In genomic region chr5:87004101-87004500, GRCh38 we compare ENCODE assay signal across 15 cellular contexts.
"Had no signal": no experiment of that assay in that cellular context is flagged by ENCODE, and none has a peak within 500 bp of the region (broad histone marks: within the 10 kb centered on the region; RNA-seq: fewer than 3 reads in every experiment).

No MANE protein-coding gene starts in this region.

- H3K4me1 Mint-ChIP-seq: activated T-helper 17 cell treated with anti-CD3 and anti-CD28 coated beads, Interleukin-2, amount 50 U/mL, for 72 hours; stimulated activated effector memory CD8-positive, alpha-beta T cell treated with anti-CD3 and anti-CD28 coated beads, Interleukin-12 subunit alpha, Interleukin-12 subunit beta, amount 100 ng/mL, for 72 hours had no signal

- H3K4me3 Mint-ChIP-seq: activated T-helper 17 cell treated with anti-CD3 and anti-CD28 coated beads, Interleukin-2, amount 50 U/mL, for 72 hours; natural killer cell treated with Interleukin-12 subunit alpha and Interleukin-12 subunit beta and Interleukin-15 and Interleukin-18, amount 100 ng/mL, for 72 hours; stimulated activated effector memory CD8-positive, alpha-beta T cell treated with anti-CD3 and anti-CD28 coated beads, Interleukin-12 subunit alpha, Interleukin-12 subunit beta, amount 100 ng/mL, for 72 hours; T-helper 2 cell treated with Interferon-gamma antibody and Interleukin-4, amounts not matched to agents 5 μg/mL and 100 μg/mL, for 36 hours had no signal

- ATAC-seq: activated T-helper 17 cell treated with anti-CD3 and anti-CD28 coated beads, Interleukin-2, amount 50 U/mL, for 72 hours; esophagus mucosa; natural killer cell treated with Interleukin-12 subunit alpha and Interleukin-12 subunit beta and Interleukin-15 and Interleukin-18, amount 100 ng/mL, for 72 hours; stimulated activated effector memory CD8-positive, alpha-beta T cell treated with anti-CD3 and anti-CD28 coated beads, Interleukin-12 subunit alpha, Interleukin-12 subunit beta, amount 100 ng/mL, for 72 hours had no signal

- H3K36me3 Mint-ChIP-seq: natural killer cell treated with Interleukin-12 subunit alpha and Interleukin-12 subunit beta and Interleukin-15 and Interleukin-18, amount 100 ng/mL, for 72 hours; stimulated activated effector memory CD8-positive, alpha-beta T cell treated with anti-CD3 and anti-CD28 coated beads, Interleukin-12 subunit alpha, Interleukin-12 subunit beta, amount 100 ng/mL, for 72 hours had no signal

- FAIRE-seq: colon, endometrium had no signal

- DNase-seq: activated CD4-positive, alpha-beta T cell treated with anti-CD3 and anti-CD28 coated beads, Interleukin-2, amount 50 U/mL, for 1 hour; activated naive CD4-positive, alpha-beta T cell treated with Interleukin-2 at 50 U/mL for 16 hours; activated T-cell treated with anti-CD3 and anti-CD28 coated beads for 4 hours; anterior cingulate cortex; kidney glomerular epithelial cell; retina; stimulated activated CD4-positive, alpha-beta T cell treated with anti-CD3 and anti-CD28 coated beads, Interleukin-12 subunit alpha, Interleukin-12 subunit beta, amount 100 ng/mL, for 4 hours; stimulated activated CD4-positive, alpha-beta T cell treated with anti-CD3 and anti-CD28 coated beads, Interleukin-2, amount 100 ng/mL, for 24 hours had no signal

- H3K27ac Mint-ChIP-seq: activated T-helper 17 cell treated with anti-CD3 and anti-CD28 coated beads, Interleukin-2, amount 50 U/mL, for 72 hours; natural killer cell treated with Interleukin-12 subunit alpha and Interleukin-12 subunit beta and Interleukin-15 and Interleukin-18, amount 100 ng/mL, for 72 hours; stimulated activated effector memory CD8-positive, alpha-beta T cell treated with anti-CD3 and anti-CD28 coated beads, Interleukin-12 subunit alpha, Interleukin-12 subunit beta, amount 100 ng/mL, for 72 hours; T-helper 2 cell treated with Interferon-gamma antibody and Interleukin-4, amounts not matched to agents 5 μg/mL and 100 μg/mL, for 36 hours had no signal

- H3K9me3 Mint-ChIP-seq: activated T-helper 17 cell treated with anti-CD3 and anti-CD28 coated beads, Interleukin-2, amount 50 U/mL, for 72 hours; natural killer cell treated with Interleukin-12 subunit alpha and Interleukin-12 subunit beta and Interleukin-15 and Interleukin-18, amount 100 ng/mL, for 72 hours; stimulated activated effector memory CD8-positive, alpha-beta T cell treated with anti-CD3 and anti-CD28 coated beads, Interleukin-12 subunit alpha, Interleukin-12 subunit beta, amount 100 ng/mL, for 72 hours; T-helper 2 cell treated with Interferon-gamma antibody and Interleukin-4, amounts not matched to agents 5 μg/mL and 100 μg/mL, for 36 hours had no signal
